ENCODE assay signal across 16 cellular contexts in the genomic region with DNA sequence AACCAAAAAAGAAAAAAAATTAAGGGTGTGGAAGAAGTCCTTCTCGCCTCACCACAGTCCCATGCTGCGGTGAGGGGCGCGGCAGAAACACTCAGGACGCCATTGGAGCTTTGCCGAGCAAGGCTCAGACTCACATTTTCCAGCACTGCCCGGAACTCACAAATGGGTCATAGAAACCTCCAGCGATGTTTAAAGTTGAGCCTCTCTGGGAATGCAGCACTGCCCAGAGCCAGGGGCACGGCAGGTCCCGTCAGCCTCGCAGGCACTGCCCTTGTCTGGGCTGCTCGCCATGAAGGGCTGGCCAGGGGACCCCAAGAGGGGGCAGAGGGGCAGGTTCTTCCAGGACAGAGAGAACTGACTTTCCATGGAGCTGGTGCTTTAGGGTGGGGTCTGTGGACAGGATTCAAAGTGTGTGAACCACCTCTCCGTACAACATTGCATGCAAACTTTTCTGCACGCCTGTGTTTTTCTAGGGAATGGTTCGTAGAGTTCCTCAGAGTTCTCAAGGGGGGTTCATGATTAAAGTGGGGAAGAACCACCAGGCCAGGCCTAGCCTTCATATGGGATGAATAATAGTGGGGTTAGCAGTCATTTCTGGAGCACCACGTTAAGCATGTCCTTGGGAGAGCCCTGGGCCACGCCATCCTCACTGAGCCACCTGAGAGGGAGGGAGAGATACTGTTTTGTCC. TPM values are rescaled to one million over a fixed set of nuclear protein-coding genes. Genes with fewer than 3 reads are reported as not detected.
DNase-seq lines count a peak whose midpoint lies in the region; ATAC-seq and TF ChIP-seq lines count a peak whose summit lies in the region.
"Had no signal": no experiment of that assay in that cellular context is flagged by ENCODE, and none has a peak within 500 bp of the region (broad histone marks: within the 10 kb centered on the region; RNA-seq: fewer than 3 reads in every experiment).

No MANE protein-coding gene starts in this region.

- H3K36me3 Mint-ChIP-seq in activated T-cell treated with anti-CD3 and anti-CD28 coated beads, Interleukin-2, amount 50 U/mL, for 4 hours (ENCODE audit: insufficient read depth), result no peaks in the 10 kb centered on the region
- H3K36me3 Mint-ChIP-seq: CD4-positive, alpha-beta memory T cell had no signal

- H3K9me3 ChIP-seq in lower lobe of right lung (no peaks in the 10 kb centered on the region), testis (no peaks in the 10 kb centered on the region)
- H3K9me3 ChIP-seq: adrenal gland, HAP-1 had no signal

- peak; percentile 43 to 44 for ATAC-seq in lower lobe of right lung
- no peak for ATAC-seq in activated T-cell treated with anti-CD3 and anti-CD28 coated beads, Interleukin-2, amount 50 U/mL, for 4 hours

- H3K9me3 Mint-ChIP-seq in activated T-cell treated with anti-CD3 and anti-CD28 coated beads, Interleukin-2, amount 50 U/mL, for 4 hours, result no peaks in the 10 kb centered on the region
- H3K9me3 Mint-ChIP-seq: CD4-positive, alpha-beta memory T cell; nephron; T-helper 1 cell treated with Interleukin-12 subunit alpha and Interleukin-12 subunit beta and Interleukin-4 antibody, amounts not matched to agents 30 μg/mL and 1 μg/mL, for 36 hours had no signal

- H3K4me1 ChIP-seq in lower lobe of right lung (peaks cover 17% of the 10 kb centered on the region), testis (peaks cover 4% of the 10 kb centered on the region)
- H3K4me1 ChIP-seq: adrenal gland had no signal

- intact Hi-C loops in lower lobe of right lung (cut with DNase I), result no loop called here
- intact Hi-C loops in testis (cut with DNase I; ENCODE audit: low total_unique reads), result no loop called here

- peaks cover 24% of the 10 kb centered on the region for H3K27me3 Mint-ChIP-seq in activated T-cell treated with anti-CD3 and anti-CD28 coated beads, Interleukin-2, amount 50 U/mL, for 4 hours (ENCODE audit: low read depth)

- DNase-seq in GM03348 (ENCODE audit: low spot score), result peak; percentile 78
- peak; percentile 89 for DNase-seq in coronary artery (ENCODE audit: low spot score)
- no peak for DNase-seq in lower lobe of right lung
- DNase-seq in testis, result peak; percentile 62
- DNase-seq in activated T-cell treated with anti-CD3 and anti-CD28 coated beads, Interleukin-2, amount 50 U/mL, for 4 hours, result no peak
- DNase-seq in NCI-H2171 (lab: John Stamatoyannopoulos, UW), result no peak
- no peak for DNase-seq in GM10266 (ENCODE audit: extremely low spot score)
- DNase-seq in stimulated activated CD4-positive, alpha-beta T cell treated with anti-CD3 and anti-CD28 coated beads, Interleukin-4, amount 100 ng/mL, for 4 hours, result no peak
- DNase-seq: activated CD4-positive, alpha-beta T cell treated with anti-CD3 and anti-CD28 coated beads for 1 hour; activated T-cell treated with anti-CD3 and anti-CD28 coated beads for 4 hours; CD4-positive, alpha-beta memory T cell; PC-9 had no signal

- H3K27me3 ChIP-seq in lower lobe of right lung (ENCODE audit: low read depth), result peaks cover 2% of the 10 kb centered on the region
- no peaks in the 10 kb centered on the region for H3K27me3 ChIP-seq in testis
- H3K27me3 ChIP-seq: adrenal gland had no signal

- WGBS in testis, 2 donors, result 58 to 67% methylated on average over 17 of the region's 17 CpGs

- H3K27ac ChIP-seq in coronary artery (peak overlapping the region; percentile 64 to 96), lower lobe of right lung (peak overlapping the region; percentile 56), testis (peak overlapping the region in 1 of 2 donors; percentile 22)
- H3K27ac ChIP-seq: PC-9 had no signal

- no peak overlapping the region for H3K4me3 Mint-ChIP-seq in activated T-cell treated with anti-CD3 and anti-CD28 coated beads, Interleukin-2, amount 50 U/mL, for 4 hours
- H3K4me3 Mint-ChIP-seq: CD4-positive, alpha-beta memory T cell; nephron; T-helper 1 cell treated with Interleukin-12 subunit alpha and Interleukin-12 subunit beta and Interleukin-4 antibody, amounts not matched to agents 30 μg/mL and 1 μg/mL, for 36 hours had no signal

- H3K36me3 ChIP-seq in lower lobe of right lung, result no peaks in the 10 kb centered on the region
- no peaks in the 10 kb centered on the region for H3K36me3 ChIP-seq in testis (ENCODE audit: low read depth, missing control alignments)
- H3K36me3 ChIP-seq: adrenal gland, HAP-1 had no signal

- TF ChIP-seq CTCF in coronary artery (IDR thresholded peaks at IDR 0.05), result no peak
- no peak for TF ChIP-seq CTCF in lower lobe of right lung (IDR thresholded peaks at IDR 0.05)
- TF ChIP-seq CTCF in testis (IDR thresholded peaks at IDR 0.05), result no peak
- TF ChIP-seq CTCF in GM10266 (IDR thresholded peaks at IDR 0.05; ENCODE audit: control insufficient read depth, insufficient read depth, low read depth, missing control alignments), result no peak

- H3K4me3 ChIP-seq in coronary artery, result peak overlapping the region; percentile 58
- no peak overlapping the region for H3K4me3 ChIP-seq in lower lobe of right lung
- H3K4me3 ChIP-seq in testis, result no peak overlapping the region
- H3K4me3 ChIP-seq: adrenal gland, HAP-1, PC-9 had no signal

- H3K4me1 Mint-ChIP-seq in activated T-cell treated with anti-CD3 and anti-CD28 coated beads, Interleukin-2, amount 50 U/mL, for 4 hours (ENCODE audit: low read depth), result no peaks in the 10 kb centered on the region
- H3K4me1 Mint-ChIP-seq: CD4-positive, alpha-beta memory T cell had no signal

- no peak for TF ChIP-seq POLR2A in testis (IDR thresholded peaks at IDR 0.05)

RNA-seq across cellular contexts. Expression of a gene that starts 38.4 kb away (rescaled TPM):
- 2.5 TPM for total RNA-seq in lower lobe of right lung
- 10 to 100 TPM; 14.6 to 19.1 TPM for total RNA-seq in testis
- polyA plus RNA-seq in testis (ENCODE audit: insufficient read depth, low read depth, low replicate concordance), result 15.3 TPM
- total RNA-seq in activated T-cell treated with anti-CD3 and anti-CD28 coated beads, Interleukin-2, amount 50 U/mL, for 4 hours, result 1 to 10 TPM in 1 of 3 donors, under 1 TPM in 2; 0.50 to 1.3 (median 0.57) TPM
- total RNA-seq: CD4-positive, alpha-beta memory T cell had no signal
- polyA plus RNA-seq: CD4-positive, alpha-beta memory T cell had no signal

RNA-seq across cellular contexts. Expression of a gene that starts 49.0 kb away (rescaled TPM):
- 3.9 TPM for total RNA-seq in lower lobe of right lung
- 10 to 100 TPM in 1 of 2 donors, 1 to 10 TPM in 1; 9.5 to 36.9 TPM for total RNA-seq in testis
- polyA plus RNA-seq in testis (ENCODE audit: insufficient read depth, low read depth, low replicate concordance), result 41.8 TPM
- total RNA-seq in activated T-cell treated with anti-CD3 and anti-CD28 coated beads, Interleukin-2, amount 50 U/mL, for 4 hours, result not detected
- total RNA-seq: CD4-positive, alpha-beta memory T cell had no signal
- polyA plus RNA-seq: CD4-positive, alpha-beta memory T cell had no signal

Comparison
In these comparisons a context has a peak if more than half of its experiments do, and no peak if none do; other contexts are left out.
1. DNase-seq: peak in GM03348 (single experiment), coronary artery (single experiment) and testis (single experiment); none in lower lobe of right lung (single experiment), activated T-cell treated with anti-CD3 and anti-CD28 coated beads, Interleukin-2, amount 50 U/mL, for 4 hours (single experiment), NCI-H2171 (single experiment), GM10266 (single experiment) and stimulated activated CD4-positive, alpha-beta T cell treated with anti-CD3 and anti-CD28 coated beads, Interleukin-4, amount 100 ng/mL, for 4 hours (0 of 2).
2. ATAC-seq: peak in lower lobe of right lung (2 of 2); none in activated T-cell treated with anti-CD3 and anti-CD28 coated beads, Interleukin-2, amount 50 U/mL, for 4 hours (0 of 2).